Comparison of ENCODE assay signal across 21 cellular contexts in the genomic region with DNA sequence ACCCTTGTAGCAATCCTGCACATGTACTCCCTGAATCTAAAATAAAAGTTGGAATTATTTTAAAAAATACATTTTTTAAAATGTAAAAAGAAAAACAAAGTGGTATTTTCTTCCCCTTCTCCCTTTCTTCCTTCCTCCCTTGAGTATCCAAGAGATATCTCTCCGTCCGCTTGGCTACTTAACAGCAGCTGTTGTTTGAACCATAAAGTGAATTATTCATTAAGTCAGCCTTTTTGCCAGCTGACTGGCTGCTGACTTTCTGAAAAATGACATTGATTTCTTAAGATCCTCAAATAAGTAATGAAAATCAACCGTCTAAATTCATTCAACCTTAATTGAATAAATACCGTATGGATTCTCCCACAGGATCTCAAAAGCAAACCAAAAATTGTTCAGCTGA.
"Had no signal": no experiment of that assay in that cellular context is flagged by ENCODE, and none has a peak within 500 bp of the region (broad histone marks: within the 10 kb centered on the region; RNA-seq: fewer than 3 reads in every experiment).

No MANE protein-coding gene starts in this region.

- H3K4me3 Mint-ChIP-seq: activated naive CD4-positive, alpha-beta T cell treated with anti-CD3 and anti-CD28 coated beads, Interleukin-2, amount 50 U/mL, for 24 hours; dendritic cell treated with granulocyte-macrophage colony-stimulating factor and Interleukin-4, amounts not matched to agents 40 ng/mL and 50 ng/mL, for 4 days; immature natural killer cell; naive B cell; neural progenitor cell; stimulated activated naive B cell treated with anti-CD40 and anti-IgM and Interleukin-4, amounts not matched to agents 10 μg/mL and 1 μg/mL and 100 μg/mL, for 72 hours had no signal

- H3K4me3 ChIP-seq: breast epithelium, neural progenitor cell, pancreas, sigmoid colon, spleen, upper lobe of right lung had no signal

- H3K27ac ChIP-seq: neural progenitor cell, pancreas, sigmoid colon, upper lobe of right lung had no signal

- FAIRE-seq: astrocyte, endothelial cell of umbilical vein, frontal cortex, pancreas had no signal

- H3K9ac ChIP-seq: neural progenitor cell had no signal

- H3K27ac Mint-ChIP-seq: activated naive CD4-positive, alpha-beta T cell treated with anti-CD3 and anti-CD28 coated beads, Interleukin-2, amount 50 U/mL, for 24 hours; dendritic cell treated with granulocyte-macrophage colony-stimulating factor and Interleukin-4, amounts not matched to agents 40 ng/mL and 50 ng/mL, for 4 days; immature natural killer cell; naive B cell; neural progenitor cell; stimulated activated naive B cell treated with anti-CD40 and anti-IgM and Interleukin-4, amounts not matched to agents 10 μg/mL and 1 μg/mL and 100 μg/mL, for 72 hours had no signal

- DNase-seq: activated CD8-positive, alpha-beta memory T cell treated with anti-CD3 and anti-CD28 coated beads for 24 hours; activated CD8-positive, alpha-beta memory T cell treated with anti-CD3 and anti-CD28 coated beads, Interleukin-2, amount 50 U/mL, for 48 hours; activated effector memory CD4-positive, alpha-beta T cell treated with anti-CD3 and anti-CD28 coated beads, Interleukin-2, amount 50 U/mL, for 16 hours; activated T-cell treated with anti-CD3 and anti-CD28 coated beads, Interleukin-2, amount 50 U/mL, for 48 hours; effector memory CD4-positive, alpha-beta T cell; immature natural killer cell; naive B cell; pancreas; sigmoid colon; spleen; stimulated activated naive B cell treated with anti-CD40 and anti-IgM and Interleukin-4, amounts not matched to agents 10 μg/mL and 1 μg/mL and 100 μg/mL, for 72 hours; T-helper 1 cell; T-helper 9 cell; upper lobe of right lung had no signal

- H3K4me1 ChIP-seq: breast epithelium, neural progenitor cell, pancreas had no signal

- H3K9me3 Mint-ChIP-seq: activated naive CD4-positive, alpha-beta T cell treated with anti-CD3 and anti-CD28 coated beads, Interleukin-2, amount 50 U/mL, for 24 hours; dendritic cell treated with granulocyte-macrophage colony-stimulating factor and Interleukin-4, amounts not matched to agents 40 ng/mL and 50 ng/mL, for 4 days had no signal

- H3K27me3 Mint-ChIP-seq: activated naive CD4-positive, alpha-beta T cell treated with anti-CD3 and anti-CD28 coated beads, Interleukin-2, amount 50 U/mL, for 24 hours; dendritic cell treated with granulocyte-macrophage colony-stimulating factor and Interleukin-4, amounts not matched to agents 40 ng/mL and 50 ng/mL, for 4 days; naive B cell; stimulated activated naive B cell treated with anti-CD40 and anti-IgM and Interleukin-4, amounts not matched to agents 10 μg/mL and 1 μg/mL and 100 μg/mL, for 72 hours had no signal

- H3K9me3 ChIP-seq: breast epithelium, pancreas, sigmoid colon, upper lobe of right lung had no signal

- H3K4me1 Mint-ChIP-seq: activated naive CD4-positive, alpha-beta T cell treated with anti-CD3 and anti-CD28 coated beads, Interleukin-2, amount 50 U/mL, for 24 hours; naive B cell; stimulated activated naive B cell treated with anti-CD40 and anti-IgM and Interleukin-4, amounts not matched to agents 10 μg/mL and 1 μg/mL and 100 μg/mL, for 72 hours had no signal

- H2AFZ ChIP-seq: neural progenitor cell had no signal

- H3K27me3 ChIP-seq: breast epithelium, neural progenitor cell, pancreas, sigmoid colon, spleen, upper lobe of right lung had no signal

- H3K36me3 ChIP-seq: breast epithelium, neural progenitor cell, pancreas, sigmoid colon, spleen, upper lobe of right lung had no signal

- H3K4me2 ChIP-seq: neural progenitor cell had no signal

- H3K36me3 Mint-ChIP-seq: activated naive CD4-positive, alpha-beta T cell treated with anti-CD3 and anti-CD28 coated beads, Interleukin-2, amount 50 U/mL, for 24 hours; immature natural killer cell; naive B cell; stimulated activated naive B cell treated with anti-CD40 and anti-IgM and Interleukin-4, amounts not matched to agents 10 μg/mL and 1 μg/mL and 100 μg/mL, for 72 hours had no signal
